Comparison of ENCODE assay signal across 8 cellular contexts in genomic region chr7:113710310-113711106, GRCh38.
DNase-seq lines count a peak whose midpoint lies in the region; ATAC-seq and TF ChIP-seq lines count a peak whose summit lies in the region.

No MANE protein-coding gene starts in this region.

- H3K27ac Mint-ChIP-seq in glutamatergic neuron (ENCODE audit: unreplicated experiment) (no peak overlapping the region), progenitor cell of endocrine pancreas (no peak overlapping the region)

- H3K27me3 Mint-ChIP-seq in glutamatergic neuron (ENCODE audit: unreplicated experiment): no peaks in the 10 kb centered on the region
- peaks cover 3% of the 10 kb centered on the region for H3K27me3 Mint-ChIP-seq in progenitor cell of endocrine pancreas

- H3K4me1 Mint-ChIP-seq in glutamatergic neuron (ENCODE audit: low read depth, unreplicated experiment) (peaks cover 1% of the 10 kb centered on the region), progenitor cell of endocrine pancreas (ENCODE audit: low read depth) (no peaks in the 10 kb centered on the region)

- peak; percentile 98 for ATAC-seq in GM21737 (IDR thresholded peaks at IDR 0.05; ENCODE audit: unreplicated experiment)

- H3K9me3 Mint-ChIP-seq in glutamatergic neuron (ENCODE audit: unreplicated experiment) (peaks cover 1% of the 10 kb centered on the region), progenitor cell of endocrine pancreas (ENCODE audit: low read depth) (peaks cover 4% of the 10 kb centered on the region)

- H3K4me3 Mint-ChIP-seq in glutamatergic neuron (ENCODE audit: unreplicated experiment) (no peak overlapping the region), progenitor cell of endocrine pancreas (ENCODE audit: low read depth) (no peak overlapping the region)

- DNase-seq in activated CD4-positive, alpha-beta T cell treated with anti-CD3 and anti-CD28 coated beads for 4 hours: peak; percentile 22 to 39
- no peak for DNase-seq in activated CD4-positive, alpha-beta T cell treated with anti-CD3 and anti-CD28 coated beads for 1 hour
- DNase-seq in HUDEP-2 (lab: John Stamatoyannopoulos, UW; ENCODE audit: unreplicated experiment in 76 of 76) (peak in 43 of 76 experiments; percentile 1 to 76 (median 39)), NCI-H82 treated with DMSO at 0.1 percent for 48 hours (lab: John Stamatoyannopoulos, UW; ENCODE audit: unreplicated experiment) (peak; percentile 39), glutamatergic neuron (peak; percentile 25), progenitor cell of endocrine pancreas (ENCODE audit: low spot score, unreplicated experiment) (peak; percentile 19)
- peak; percentile 7 for DNase-seq in activated gamma-delta T cell treated with anti-CD3 and anti-CD28 coated beads, Interleukin-2, amount 50 U/mL, for 16 hours (ENCODE audit: low read depth)

- TF ChIP-seq CTCF in glutamatergic neuron (IDR thresholded peaks at IDR 0.05; ENCODE audit: partially characterized antibody, unreplicated experiment): peak; percentile 98
- TF ChIP-seq CTCF in progenitor cell of endocrine pancreas (IDR thresholded peaks at IDR 0.05; ENCODE audit: unreplicated experiment): peak; percentile 97

- no peaks in the 10 kb centered on the region for H3K36me3 Mint-ChIP-seq in glutamatergic neuron (ENCODE audit: unreplicated experiment)
- H3K36me3 Mint-ChIP-seq in progenitor cell of endocrine pancreas (ENCODE audit: insufficient read depth): no peaks in the 10 kb centered on the region
